Comparison of ENCODE assay signal across 10 cellular contexts in genomic region chr11:12232819-12233601, GRCh38.
DNase-seq lines count a peak whose midpoint lies in the region; ATAC-seq and TF ChIP-seq lines count a peak whose summit lies in the region.
"Had no signal": no experiment of that assay in that cellular context is flagged by ENCODE, and none has a peak within 500 bp of the region (broad histone marks: within the 10 kb centered on the region; RNA-seq: fewer than 3 reads in every experiment).

No MANE protein-coding gene starts in this region.

- H3K4me3 ChIP-seq in RWPE2 (ENCODE audit: severe bottlenecking) (no peak overlapping the region), epithelial cell of proximal tubule (ENCODE audit: low read depth, low read length) (no peak overlapping the region)

- ATAC-seq in RWPE2 (ENCODE audit: low read depth) = peak; percentile 75
- ATAC-seq in HG03159 (IDR thresholded peaks at IDR 0.05; ENCODE audit: unreplicated experiment) = no peak
- ATAC-seq: naive thymus-derived CD8-positive, alpha-beta T cell had no signal

- H3K9me3 ChIP-seq in RWPE2 (ENCODE audit: severe bottlenecking) = no peaks in the 10 kb centered on the region

- no peak overlapping the region for H3K27ac Mint-ChIP-seq in activated CD4-positive, alpha-beta memory T cell treated with anti-CD3 and anti-CD28 coated beads for 36 hours

- H3K27me3 Mint-ChIP-seq in activated CD4-positive, alpha-beta memory T cell treated with anti-CD3 and anti-CD28 coated beads for 36 hours = no peaks in the 10 kb centered on the region
- H3K27me3 Mint-ChIP-seq: naive thymus-derived CD8-positive, alpha-beta T cell had no signal

- H3K27ac ChIP-seq in C4-2B (peak overlapping the region; percentile 83), RWPE2 (ENCODE audit: poor library complexity, severe bottlenecking) (peak overlapping the region; percentile 77)

- H3K4me3 Mint-ChIP-seq in activated CD4-positive, alpha-beta memory T cell treated with anti-CD3 and anti-CD28 coated beads for 36 hours = no peak overlapping the region
- H3K4me3 Mint-ChIP-seq: naive thymus-derived CD8-positive, alpha-beta T cell had no signal

- POLR2A ChIA-PET in activated CD4-positive, alpha-beta memory T cell treated with anti-CD3 and anti-CD28 coated beads for 36 hours (lab: Charles Lee) = interaction anchor here (1.1 to 1.2 kb wide), 2 partner anchors 9 to 180 kb away, joined by 3 to 5 read pairs; no protein-coding TSS in a partner anchor

- H3K4me1 Mint-ChIP-seq in activated CD4-positive, alpha-beta memory T cell treated with anti-CD3 and anti-CD28 coated beads for 36 hours (ENCODE audit: low read depth) = peaks cover 38% of the 10 kb centered on the region

- no peaks in the 10 kb centered on the region for H3K27me3 ChIP-seq in RWPE2 (ENCODE audit: insufficient read depth, poor library complexity, severe bottlenecking)

- DNase-seq in RWPE2 (ENCODE audit: low spot score) = no peak
- DNase-seq in epithelial cell of proximal tubule (ENCODE audit: low read depth) = peak; percentile 64
- peak; percentile 69 for DNase-seq in pulmonary artery endothelial cell (ENCODE audit: low read depth, low spot score)
- no peak for DNase-seq in NCI-H748 (lab: John Stamatoyannopoulos, UW; ENCODE audit: unreplicated experiment)
- DNase-seq in activated CD4-positive, alpha-beta memory T cell treated with anti-CD3 and anti-CD28 coated beads for 36 hours = no peak
- DNase-seq in NCI-H345 (lab: John Stamatoyannopoulos, UW) = no peak
- DNase-seq: naive thymus-derived CD8-positive, alpha-beta T cell; NCI-H1105 had no signal

- no peaks in the 10 kb centered on the region for H3K9me3 Mint-ChIP-seq in activated CD4-positive, alpha-beta memory T cell treated with anti-CD3 and anti-CD28 coated beads for 36 hours
- H3K9me3 Mint-ChIP-seq: naive thymus-derived CD8-positive, alpha-beta T cell had no signal

- CTCF ChIA-PET in activated CD4-positive, alpha-beta memory T cell treated with anti-CD3 and anti-CD28 coated beads for 36 hours (lab: Charles Lee) = interaction anchor here (0.8 to 2.7 kb wide), 5 partner anchors 9 to 266 kb away, joined by 3 to 11 read pairs (median 7); no protein-coding TSS in a partner anchor

- H3K36me3 Mint-ChIP-seq in activated CD4-positive, alpha-beta memory T cell treated with anti-CD3 and anti-CD28 coated beads for 36 hours = peaks cover 63% of the 10 kb centered on the region

- intact Hi-C loops in activated CD4-positive, alpha-beta memory T cell treated with anti-CD3 and anti-CD28 coated beads for 36 hours (cut with micrococcal nuclease) = no loop called here

- H3K36me3 ChIP-seq in RWPE2 (ENCODE audit: low read depth) = peaks cover 96% of the 10 kb centered on the region

- TF ChIP-seq CTCF in C4-2B (conservative IDR thresholded peaks at IDR 0.05) = no peak
- TF ChIP-seq CTCF in RWPE2 (IDR thresholded peaks at IDR 0.05; ENCODE audit: poor library complexity, severe bottlenecking) = no peak
- TF ChIP-seq CTCF in epithelial cell of proximal tubule (conservative IDR thresholded peaks at IDR 0.05; ENCODE audit: low read depth, low read length) = no peak

- peaks cover 18% of the 10 kb centered on the region for H3K4me1 ChIP-seq in RWPE2 (ENCODE audit: insufficient read depth, poor library complexity, severe bottlenecking)

Comparison
In these comparisons a context has a peak if more than half of its experiments do, and no peak if none do; other contexts are left out.
1. DNase-seq: peak in epithelial cell of proximal tubule (single experiment) and pulmonary artery endothelial cell (single experiment); none in RWPE2 (single experiment), NCI-H748 (single experiment), activated CD4-positive, alpha-beta memory T cell treated with anti-CD3 and anti-CD28 coated beads for 36 hours (single experiment) and NCI-H345 (single experiment).